12 cellular contexts compared by ENCODE assay signal in genomic region chr15:87609474-87609873, GRCh38.
DNase-seq lines count a peak whose midpoint lies in the region; ATAC-seq and TF ChIP-seq lines count a peak whose summit lies in the region.
"Had no signal": no experiment of that assay in that cellular context is flagged by ENCODE, and none has a peak within 500 bp of the region (broad histone marks: within the 10 kb centered on the region; RNA-seq: fewer than 3 reads in every experiment).

No MANE protein-coding gene starts in this region.

- TF ChIP-seq CTCF in Caco-2 (IDR thresholded peaks at IDR 0.05; ENCODE audit: insufficient read depth in 1 of 2, low read depth in 1 of 2, low read length in 1 of 2, severe bottlenecking in 1 of 2, unreplicated experiment in 1 of 2) = no peak
- no peak for TF ChIP-seq CTCF in fibroblast of mammary gland (conservative IDR thresholded peaks at IDR 0.05; ENCODE audit: control insufficient read depth, insufficient read depth, low read depth, low read length)

- no peaks in the 10 kb centered on the region for H3K36me3 ChIP-seq in Caco-2 (ENCODE audit: control insufficient read depth, insufficient read depth, low read length)
- H3K36me3 ChIP-seq: adrenal gland had no signal

- no peaks in the 10 kb centered on the region for H3K27me3 Mint-ChIP-seq in Caco-2 (ENCODE audit: insufficient read depth, unreplicated experiment)

- no TSS peak for BruUV-seq in Caco-2 (replicated peaks; lab: Mats Ljungman, UMichigan)

- CTCF ChIA-PET in Caco-2 (lab: Charles Lee) = interaction anchor here (1.7 kb wide), 1 partner anchor 10 kb away, joined by 7 read pairs; no protein-coding TSS in a partner anchor

- no peak for ATAC-seq in HG03354 (IDR thresholded peaks at IDR 0.05; ENCODE audit: poor library complexity, severe bottlenecking, unreplicated experiment)
- no peak for ATAC-seq in stimulated activated naive CD8-positive, alpha-beta T cell treated with anti-CD3 and anti-CD28 coated beads, Interleukin-15, Interleukin-2, amounts not matched to agents 100 U/mL and 50 U/mL, for 24 hours
- ATAC-seq: activated CD8-positive, alpha-beta T cell treated with anti-CD3 and anti-CD28 coated beads, Interleukin-2, amount 10 ng/mL, durations not matched to agents 7 days and 5 days; natural killer cell had no signal

- no peaks in the 10 kb centered on the region for H3K9me3 ChIP-seq in Caco-2
- H3K9me3 ChIP-seq: adrenal gland had no signal

- no peak overlapping the region for H3K4me3 ChIP-seq in Caco-2 (ENCODE audit: low read depth, low read length)
- no peak overlapping the region for H3K4me3 ChIP-seq in fibroblast of mammary gland (ENCODE audit: control insufficient read depth, low read depth, low read length)
- H3K4me3 ChIP-seq: adrenal gland had no signal

- no peaks in the 10 kb centered on the region for H3K9me3 Mint-ChIP-seq in Caco-2 (ENCODE audit: unreplicated experiment)
- H3K9me3 Mint-ChIP-seq: natural killer cell had no signal

- peak; percentile 49 to 67 for DNase-seq in Caco-2
- peak; percentile 34 for DNase-seq in RKO (ENCODE audit: low spot score)
- peak; percentile 65 for DNase-seq in fibroblast of mammary gland (ENCODE audit: low read depth)
- DNase-seq in non-pigmented ciliary epithelial cell (ENCODE audit: low read depth) = peak; percentile 53
- no peak for DNase-seq in NCI-H2171 treated with DMSO at 0.1 percent for 48 hours (lab: John Stamatoyannopoulos, UW)
- no peak for DNase-seq in stimulated activated naive CD8-positive, alpha-beta T cell treated with anti-CD3 and anti-CD28 coated beads, Interleukin-15, Interleukin-2, amounts not matched to agents 100 U/mL and 50 U/mL, for 24 hours
- no peak for DNase-seq in middle frontal gyrus (ENCODE audit: extremely low spot score, low spot score)
- DNase-seq: activated CD8-positive, alpha-beta T cell treated with anti-CD3 and anti-CD28 coated beads, Interleukin-2, amount 10 ng/mL, durations not matched to agents 7 days and 5 days; natural killer cell; NCI-H187 had no signal

- intact Hi-C loops in Caco-2 (cut with micrococcal nuclease; ENCODE audit: unreplicated experiment) = loop anchor here (1.0 to 10.0 kb wide), 3 partner anchors 10 to 985 kb away; no protein-coding TSS in a partner anchor

- POLR2A ChIA-PET in Caco-2 (lab: Charles Lee) = no interaction called here

- peaks cover 38% of the 10 kb centered on the region for H3K4me1 Mint-ChIP-seq in Caco-2 (ENCODE audit: low read depth, unreplicated experiment)
- H3K4me1 Mint-ChIP-seq: natural killer cell had no signal

- peak overlapping the region; percentile 58 for H3K4me3 Mint-ChIP-seq in Caco-2 (ENCODE audit: unreplicated experiment)
- H3K4me3 Mint-ChIP-seq: activated CD8-positive, alpha-beta T cell treated with anti-CD3 and anti-CD28 coated beads, Interleukin-2, amount 10 ng/mL, durations not matched to agents 7 days and 5 days; natural killer cell had no signal

- H3K36me3 Mint-ChIP-seq in Caco-2 (ENCODE audit: insufficient read depth, unreplicated experiment) = no peaks in the 10 kb centered on the region
- H3K36me3 Mint-ChIP-seq: natural killer cell had no signal

- peaks cover 33% of the 10 kb centered on the region for H3K4me1 ChIP-seq in Caco-2
- H3K4me1 ChIP-seq: adrenal gland had no signal

- no peaks in the 10 kb centered on the region for H3K27me3 ChIP-seq in Caco-2 (replicated peaks; ENCODE audit: control insufficient read depth, insufficient read depth, low read length)
- H3K27me3 ChIP-seq: adrenal gland had no signal

- H3K27ac Mint-ChIP-seq in Caco-2 (ENCODE audit: unreplicated experiment) = peak overlapping the region; percentile 80
- H3K27ac Mint-ChIP-seq: activated CD8-positive, alpha-beta T cell treated with anti-CD3 and anti-CD28 coated beads, Interleukin-2, amount 10 ng/mL, durations not matched to agents 7 days and 5 days; natural killer cell had no signal

Comparison
In these comparisons a context has a peak if more than half of its experiments do, and no peak if none do; other contexts are left out.
1. DNase-seq: peak in Caco-2 (2 of 2), RKO (single experiment), fibroblast of mammary gland (single experiment) and non-pigmented ciliary epithelial cell (single experiment); none in NCI-H2171 treated with DMSO at 0.1 percent for 48 hours (single experiment), stimulated activated naive CD8-positive, alpha-beta T cell treated with anti-CD3 and anti-CD28 coated beads, Interleukin-15, Interleukin-2, amounts not matched to agents 100 U/mL and 50 U/mL, for 24 hours (single experiment) and middle frontal gyrus (single experiment).